8 cellular contexts compared by ENCODE assay signal in genomic region chr3:195774917-195775316, GRCh38. TPM values are rescaled to one million over a fixed set of nuclear protein-coding genes. Genes with fewer than 3 reads are reported as not detected.
A peak's percentile ranks its signal among the peaks of the same experiment; 100 is the strongest.
DNase-seq lines count a peak whose midpoint lies in the region; ATAC-seq and TF ChIP-seq lines count a peak whose summit lies in the region.

No MANE protein-coding gene starts in this region.

- no peaks in the 10 kb centered on the region for H3K36me3 ChIP-seq in CD8-positive, alpha-beta memory T cell (ENCODE audit: insufficient read depth, low read length)
- no peaks in the 10 kb centered on the region for H3K36me3 ChIP-seq in esophagus squamous epithelium

- peak; percentile 54 for DNase-seq in activated CD4-positive, alpha-beta T cell treated with anti-CD3 and anti-CD28 coated beads for 36 hours
- DNase-seq in activated CD4-positive, alpha-beta T cell treated with anti-CD3 and anti-CD28 coated beads, Interleukin-2, amount 50 U/mL, for 4 hours, result no peak
- DNase-seq in NB4 (ENCODE audit: low read depth) (peak; percentile 24), astrocyte of the spinal cord (ENCODE audit: low read depth, low spot score) (peak; percentile 10), left kidney (ENCODE audit: low read depth, low spot score) (peak; percentile 37), esophagus squamous epithelium (lab: John Stamatoyannopoulos, UW) (no peak)
- no peak for DNase-seq in CD8-positive, alpha-beta memory T cell

- H3K4me3 ChIP-seq in NB4 (ENCODE audit: low read depth, low read length) (no peak overlapping the region), astrocyte of the spinal cord (ENCODE audit: low read depth, low read length) (no peak overlapping the region), esophagus squamous epithelium (no peak overlapping the region)
- H3K4me3 ChIP-seq in CD8-positive, alpha-beta memory T cell (ENCODE audit: low read length), result no peak overlapping the region

- CTCF ChIA-PET in activated CD4-positive, alpha-beta T cell treated with anti-CD3 and anti-CD28 coated beads for 36 hours (lab: Charles Lee), result no interaction called here
- CTCF ChIA-PET in CD8-positive, alpha-beta memory T cell (lab: Charles Lee), result no interaction called here

- H3K4me1 Mint-ChIP-seq in activated CD4-positive, alpha-beta T cell treated with anti-CD3 and anti-CD28 coated beads for 36 hours, result peaks cover 9% of the 10 kb centered on the region
- peaks cover 9 to 15% (median 14%) of the 10 kb centered on the region in 3 donors for H3K4me1 Mint-ChIP-seq in CD8-positive, alpha-beta memory T cell

- peaks cover 12% of the 10 kb centered on the region for H3K9me3 Mint-ChIP-seq in activated CD4-positive, alpha-beta T cell treated with anti-CD3 and anti-CD28 coated beads for 36 hours (ENCODE audit: low read depth)
- H3K9me3 Mint-ChIP-seq in CD8-positive, alpha-beta memory T cell, result peaks cover 0 to 17% (median 11%) of the 10 kb centered on the region in 5 donors

- in situ Hi-C loops in astrocyte of the spinal cord (cut with HindIII; ENCODE audit: low sequenced_read_pairs), result no loop called here

- POLR2A ChIA-PET in activated CD4-positive, alpha-beta T cell treated with anti-CD3 and anti-CD28 coated beads for 36 hours (lab: Charles Lee), result interaction anchor here (0.6 kb wide), 1 partner anchor 87 kb away, joined by 10 read pairs; no protein-coding TSS in a partner anchor
- POLR2A ChIA-PET in CD8-positive, alpha-beta memory T cell (lab: Charles Lee), result no interaction called here

- intact Hi-C loops in activated CD4-positive, alpha-beta T cell treated with anti-CD3 and anti-CD28 coated beads for 36 hours (cut with DNase I, micrococcal nuclease), result no loop called here
- intact Hi-C loops in esophagus squamous epithelium (cut with DNase I), result no loop called here

- H3K27ac ChIP-seq in CD8-positive, alpha-beta memory T cell (ENCODE audit: low read depth, low read length), result no peak overlapping the region
- no peak overlapping the region for H3K27ac ChIP-seq in esophagus squamous epithelium

- no peak for TF ChIP-seq POLR2A in NB4 (IDR thresholded peaks at IDR 0.05; ENCODE audit: extremely low read depth, insufficient read length)
- no peak for TF ChIP-seq POLR2A in esophagus squamous epithelium (IDR thresholded peaks at IDR 0.05)

- 35 to 63% methylated on average over 13 of the region's 13 CpGs for WGBS in esophagus squamous epithelium, 2 donors

- no peaks in the 10 kb centered on the region for H3K4me1 ChIP-seq in CD8-positive, alpha-beta memory T cell (ENCODE audit: insufficient read depth, low read length)
- H3K4me1 ChIP-seq in esophagus squamous epithelium, result no peaks in the 10 kb centered on the region

- TF ChIP-seq CTCF in NB4 (IDR thresholded peaks at IDR 0.05; ENCODE audit: low read depth, low read length) (peak; percentile 27), astrocyte of the spinal cord (IDR thresholded peaks at IDR 0.05; ENCODE audit: low read depth, low read length) (peak; percentile 66), esophagus squamous epithelium (IDR thresholded peaks at IDR 0.05) (peak in 3 of 6 experiments; percentile 4 to 27 (median 5))

- H3K27me3 Mint-ChIP-seq in activated CD4-positive, alpha-beta T cell treated with anti-CD3 and anti-CD28 coated beads for 36 hours, result no peaks in the 10 kb centered on the region
- no peaks in the 10 kb centered on the region for H3K27me3 Mint-ChIP-seq in CD8-positive, alpha-beta memory T cell

- no peak overlapping the region for H3K4me3 Mint-ChIP-seq in activated CD4-positive, alpha-beta T cell treated with anti-CD3 and anti-CD28 coated beads for 36 hours
- H3K4me3 Mint-ChIP-seq in CD8-positive, alpha-beta memory T cell, result no peak overlapping the region

- no peaks in the 10 kb centered on the region for H3K27me3 ChIP-seq in CD8-positive, alpha-beta memory T cell (ENCODE audit: insufficient read depth, low read length, poor library complexity, severe bottlenecking)
- no peaks in the 10 kb centered on the region for H3K27me3 ChIP-seq in esophagus squamous epithelium

- peak; percentile 15 for ATAC-seq in activated CD4-positive, alpha-beta T cell treated with anti-CD3 and anti-CD28 coated beads for 36 hours
- ATAC-seq in HG03175 (IDR thresholded peaks at IDR 0.05; ENCODE audit: unreplicated experiment), result no peak

- no peak overlapping the region for H3K27ac Mint-ChIP-seq in activated CD4-positive, alpha-beta T cell treated with anti-CD3 and anti-CD28 coated beads for 36 hours
- H3K27ac Mint-ChIP-seq in CD8-positive, alpha-beta memory T cell, result no peak overlapping the region

- peaks cover 4% of the 10 kb centered on the region for H3K36me3 Mint-ChIP-seq in activated CD4-positive, alpha-beta T cell treated with anti-CD3 and anti-CD28 coated beads for 36 hours (ENCODE audit: low read depth)
- no peaks in the 10 kb centered on the region for H3K36me3 Mint-ChIP-seq in CD8-positive, alpha-beta memory T cell

- no peaks in the 10 kb centered on the region for H3K9me3 ChIP-seq in CD8-positive, alpha-beta memory T cell (ENCODE audit: low read length)
- no peaks in the 10 kb centered on the region for H3K9me3 ChIP-seq in esophagus squamous epithelium

RNA-seq across cellular contexts. Expression of gene MUC4, which starts 36.8 kb away (rescaled TPM):
- total RNA-seq in activated CD4-positive, alpha-beta T cell treated with anti-CD3 and anti-CD28 coated beads for 36 hours, result under 1 TPM; 0.09 to 0.14 TPM
- total RNA-seq in CD8-positive, alpha-beta memory T cell, result under 1 TPM; 0.24 to 0.35 TPM
- not detected for polyA plus RNA-seq in CD8-positive, alpha-beta memory T cell
- total RNA-seq in esophagus squamous epithelium, result 10 to 100 TPM; 11.1 to 51.6 (median 32.2) TPM

RNA-seq across cellular contexts. Expression of gene MUC20, which starts 54.1 kb away (rescaled TPM):
- total RNA-seq in activated CD4-positive, alpha-beta T cell treated with anti-CD3 and anti-CD28 coated beads for 36 hours, result under 1 TPM; 0.30 to 0.54 TPM
- total RNA-seq in CD8-positive, alpha-beta memory T cell, result under 1 TPM; 0.95 to 0.96 TPM
- not detected for polyA plus RNA-seq in CD8-positive, alpha-beta memory T cell
- 10 to 100 TPM; 14.1 to 64.1 (median 25.7) TPM for total RNA-seq in esophagus squamous epithelium

Comparison
In these comparisons a context has a peak if more than half of its experiments do, and no peak if none do; other contexts are left out.
1. DNase-seq: peak in activated CD4-positive, alpha-beta T cell treated with anti-CD3 and anti-CD28 coated beads for 36 hours (single experiment), NB4 (single experiment), astrocyte of the spinal cord (single experiment) and left kidney (single experiment); none in activated CD4-positive, alpha-beta T cell treated with anti-CD3 and anti-CD28 coated beads, Interleukin-2, amount 50 U/mL, for 4 hours (0 of 2), CD8-positive, alpha-beta memory T cell (0 of 5) and esophagus squamous epithelium (single experiment).
2. RNA of gene MUC4, which starts 36.8 kb away (total RNA-seq): 11.1 to 51.6 TPM in esophagus squamous epithelium; 0.24 to 0.35 TPM in CD8-positive, alpha-beta memory T cell and 0.09 to 0.14 TPM in activated CD4-positive, alpha-beta T cell treated with anti-CD3 and anti-CD28 coated beads for 36 hours; every median in the first group is over 4 times any median in the second.
3. RNA of gene MUC20, which starts 54.1 kb away (total RNA-seq): 14.1 to 64.1 TPM in esophagus squamous epithelium; 0.95 to 0.96 TPM in CD8-positive, alpha-beta memory T cell and 0.30 to 0.54 TPM in activated CD4-positive, alpha-beta T cell treated with anti-CD3 and anti-CD28 coated beads for 36 hours; every median in the first group is over 4 times any median in the second.